ENCODE assay signal across 1 cellular context in genomic region chr4:122688529-122688928, GRCh38.
TF ChIP-seq lines count a peak whose summit lies in the region.

No MANE protein-coding gene starts in this region.

TF ChIP-seq in endothelial cell of umbilical vein, 7 proteins besides CTCF, POLR2A, EP300 and RAD21:
- no peak for TF ChIP-seq EZH2 (IDR thresholded peaks at IDR 0.05; ENCODE audit: borderline replicate concordance, low read depth, low read length, severe bottlenecking)
- TF ChIP-seq MYC (IDR thresholded peaks at IDR 0.05; ENCODE audit: low read depth, low read length): no peak
- no peak for TF ChIP-seq MAX (IDR thresholded peaks at IDR 0.05; ENCODE audit: insufficient read depth, insufficient read length)
- no peak for TF ChIP-seq JUN (IDR thresholded peaks at IDR 0.05; ENCODE audit: borderline replicate concordance, insufficient read depth, insufficient read length, low read depth)
- TF ChIP-seq FOS (IDR thresholded peaks at IDR 0.05; ENCODE audit: borderline replicate concordance, insufficient read depth, low read length): no peak
- no peak for TF ChIP-seq GATA2 (IDR thresholded peaks at IDR 0.05; ENCODE audit: insufficient read depth, insufficient read length, low read depth, low read length)
- no peak for TF ChIP-seq POLR2AphosphoS5 (IDR thresholded peaks at IDR 0.05; ENCODE audit: insufficient read depth, low read depth, low read length)
